Comparison of ENCODE assay signal across 1 cellular context in genomic region chr6:100472674-100473073, GRCh38.
TF ChIP-seq lines count a peak whose summit lies in the region.

No MANE protein-coding gene starts in this region.

TF ChIP-seq in GM12878, 131 proteins besides CTCF, POLR2A, EP300 and RAD21 (continued from another document and continues in another):
- TF ChIP-seq ZBTB40 (IDR thresholded peaks at IDR 0.05; ENCODE audit: borderline replicate concordance) (no peak), PKNOX1 (IDR thresholded peaks at IDR 0.05) (peak; percentile 52), PBX3 (IDR thresholded peaks at IDR 0.05; ENCODE audit: insufficient replicate concordance, low read depth, low read length) (no peak), SIN3A (IDR thresholded peaks at IDR 0.05; ENCODE audit: low read depth, low read length) (peak; percentile 46; the same call in 1 of the 2 replicates), MLLT1 (IDR thresholded peaks at IDR 0.05) (peak; percentile 51; the same call in 1 of the 2 replicates), NRF1 (conservative IDR thresholded peaks at IDR 0.05; ENCODE audit: low read depth, low read length) (no peak), SUPT20H (IDR thresholded peaks at IDR 0.05; ENCODE audit: borderline replicate concordance, control insufficient read depth, low read depth, low read length) (no peak), RAD51 (IDR thresholded peaks at IDR 0.05) (no peak), JUNB (IDR thresholded peaks at IDR 0.05) (peak; percentile 40; the same call in 1 of the 2 replicates), E4F1 (IDR thresholded peaks at IDR 0.05; ENCODE audit: borderline replicate concordance, partially characterized antibody) (no peak), CUX1 (IDR thresholded peaks at IDR 0.05; ENCODE audit: insufficient replicate concordance, low read depth, low read length) (no peak), ZNF384 (IDR thresholded peaks at IDR 0.05; ENCODE audit: borderline replicate concordance, low read depth, low read length) (no peak), CHD4 (IDR thresholded peaks at IDR 0.05) (no peak), CREB1 (IDR thresholded peaks at IDR 0.05; ENCODE audit: low read depth) (peak; percentile 63; the same call in 1 of the 2 replicates), LARP7 (IDR thresholded peaks at IDR 0.05) (no peak), TCF12 (IDR thresholded peaks at IDR 0.05; ENCODE audit: low read depth, low read length) (no peak; the same call in 1 of the 2 replicates), NFYA (IDR thresholded peaks at IDR 0.05; ENCODE audit: borderline replicate concordance, low read depth, low read length) (no peak), SRF (IDR thresholded peaks at IDR 0.05; ENCODE audit: low read depth in 2 of 2, low read length in 2 of 2) (no peak), HDAC6 (IDR thresholded peaks at IDR 0.05; ENCODE audit: unreplicated experiment) (no peak), CEBPZ (IDR thresholded peaks at IDR 0.05; ENCODE audit: low read depth, low read length) (no peak), SMC3 (IDR thresholded peaks at IDR 0.05; ENCODE audit: borderline replicate concordance, low read length) (peak; percentile 8; the same call in 1 of the 2 replicates), WRNIP1 (IDR thresholded peaks at IDR 0.05; ENCODE audit: borderline replicate concordance, low read depth, low read length) (no peak), MEF2B (IDR thresholded peaks at IDR 0.05; ENCODE audit: partially characterized antibody, poor library complexity, severe bottlenecking) (no peak), NR2C1 (IDR thresholded peaks at IDR 0.05) (no peak), CEBPB (IDR thresholded peaks at IDR 0.05; ENCODE audit: borderline replicate concordance in 1 of 2, low read depth in 2 of 2, low read length in 2 of 2) (no peak), USF2 (IDR thresholded peaks at IDR 0.05; ENCODE audit: borderline replicate concordance, low read depth, low read length) (no peak), SMAD5 (IDR thresholded peaks at IDR 0.05; ENCODE audit: low read depth) (no peak), YY1 (IDR thresholded peaks at IDR 0.05; ENCODE audit: low read depth, low read length) (no peak), BHLHE40 (IDR thresholded peaks at IDR 0.05; ENCODE audit: borderline replicate concordance in 1 of 2, low read depth in 2 of 2, low read length in 1 of 2) (peak; percentile 50 to 71; a peak in 1 of 4 replicates), NR2C2 (IDR thresholded peaks at IDR 0.05; ENCODE audit: borderline replicate concordance, control insufficient read depth, insufficient read length, low read depth) (no peak), ZNF622 (IDR thresholded peaks at IDR 0.05) (no peak), ATF7 (IDR thresholded peaks at IDR 0.05; ENCODE audit: low read depth) (peak; percentile 73), CHD1 (IDR thresholded peaks at IDR 0.05; ENCODE audit: low read depth, low read length) (no peak), DPF2 (IDR thresholded peaks at IDR 0.05) (peak; percentile 48; the same call in 1 of the 2 replicates), MTA3 (IDR thresholded peaks at IDR 0.05; ENCODE audit: borderline replicate concordance, low read length) (no peak), MTA2 (IDR thresholded peaks at IDR 0.05; ENCODE audit: low read depth) (peak; percentile 29; the same call in 1 of the 2 replicates), BMI1 (IDR thresholded peaks at IDR 0.05; ENCODE audit: borderline replicate concordance) (no peak), MYC (IDR thresholded peaks at IDR 0.05; ENCODE audit: insufficient read depth, insufficient read length, insufficient replicate concordance, low read length, severe bottlenecking) (no peak)
